ENCODE assay signal across 10 cellular contexts in genomic region chr1:51661081-51661518, GRCh38. TPM values are rescaled to one million over a fixed set of nuclear protein-coding genes. Genes with fewer than 3 reads are reported as not detected.
A peak's percentile ranks its signal among the peaks of the same experiment; 100 is the strongest.
DNase-seq lines count a peak whose midpoint lies in the region; ATAC-seq, FAIRE-seq and TF ChIP-seq lines count a peak whose summit lies in the region.
"Had no signal": no experiment of that assay in that cellular context is flagged by ENCODE, and none has a peak within 500 bp of the region (broad histone marks: within the 10 kb centered on the region; RNA-seq: fewer than 3 reads in every experiment).

No MANE protein-coding gene starts in this region.

- ATAC-seq in HG03139 (IDR thresholded peaks at IDR 0.05; ENCODE audit: unreplicated experiment) = no peak
- no peak for ATAC-seq in HG03280 (IDR thresholded peaks at IDR 0.05; ENCODE audit: unreplicated experiment)
- ATAC-seq: T-cell had no signal

- H3K27me3 Mint-ChIP-seq in astrocyte (ENCODE audit: low read depth, unreplicated experiment) = no peaks in the 10 kb centered on the region
- H3K27me3 Mint-ChIP-seq: T-cell had no signal

- peaks cover 48% of the 10 kb centered on the region for H3K4me1 Mint-ChIP-seq in astrocyte (ENCODE audit: low read depth, unreplicated experiment)

- no peak overlapping the region for H2AFZ ChIP-seq in astrocyte (ENCODE audit: low read depth, low read length)

- WGBS in stomach, 5 donors = 48 to 62% (median 51%) methylated on average over 3 of the region's 3 CpGs

- no peaks in the 10 kb centered on the region for H4K20me1 ChIP-seq in astrocyte (ENCODE audit: insufficient read depth, low read length)

- H3K9ac ChIP-seq in astrocyte (ENCODE audit: low read length) = peak overlapping the region; percentile 69

- H3K27ac ChIP-seq in HEK293 (ENCODE audit: extremely low read depth, low read depth, low read length) (no peak overlapping the region; the same call in 1 of the 2 replicates), astrocyte (ENCODE audit: low read depth, low read length) (peak overlapping the region; percentile 94), left ventricle myocardium inferior (replicated peaks) (peak overlapping the region; percentile 66), stomach (peak overlapping the region in 4 of 5 donors; percentile 0 to 53 (median 2))

- H3K27me3 ChIP-seq in astrocyte (ENCODE audit: insufficient read depth, low read length) (no peaks in the 10 kb centered on the region), left ventricle myocardium inferior (ENCODE audit: low read depth) (no peaks in the 10 kb centered on the region), stomach (no peaks in the 10 kb centered on the region)

- H3K4me3 ChIP-seq in HEK293 (ENCODE audit: low read depth, low read length) (no peak overlapping the region), astrocyte (ENCODE audit: insufficient read depth, low read depth, low read length) (peak overlapping the region; percentile 4), left ventricle myocardium inferior (peak overlapping the region; percentile 7), stomach (no peak overlapping the region)

- CTCF ChIA-PET in HEK293 (lab: Yijun Ruan, JAX) = interaction anchor here (0.9 kb wide), 1 partner anchor 15 kb away, joined by 4 read pairs; no protein-coding TSS in a partner anchor

- H3K9me3 Mint-ChIP-seq in astrocyte (ENCODE audit: unreplicated experiment) = no peaks in the 10 kb centered on the region
- H3K9me3 Mint-ChIP-seq: T-cell had no signal

- H3K4me2 ChIP-seq in astrocyte (ENCODE audit: low read length) = peak overlapping the region; percentile 73

- H3K36me3 Mint-ChIP-seq in astrocyte (ENCODE audit: low read depth, unreplicated experiment) = peaks cover 3% of the 10 kb centered on the region

- no peaks in the 10 kb centered on the region for H3K36me3 ChIP-seq in HEK293 (ENCODE audit: control insufficient read depth in 2 of 2, insufficient read depth in 1 of 2, low read length in 2 of 2)
- no peaks in the 10 kb centered on the region for H3K36me3 ChIP-seq in astrocyte (ENCODE audit: insufficient read depth, low read length)
- no peaks in the 10 kb centered on the region for H3K36me3 ChIP-seq in left ventricle myocardium inferior
- H3K36me3 ChIP-seq in stomach = peaks cover 0 to 6% (median under 1%) of the 10 kb centered on the region in 4 donors

- H3K27ac Mint-ChIP-seq in astrocyte (ENCODE audit: unreplicated experiment) = peak overlapping the region; percentile 91
- H3K27ac Mint-ChIP-seq: T-cell had no signal

- TF ChIP-seq CTCF in HEK293 (tag by site-specific recombination; IDR thresholded peaks at IDR 0.05) (no peak), astrocyte (IDR thresholded peaks at IDR 0.05; ENCODE audit: insufficient read depth, low read depth, low read length) (no peak), left ventricle myocardium inferior (IDR thresholded peaks at IDR 0.05; ENCODE audit: borderline replicate concordance) (no peak), stomach (IDR thresholded peaks at IDR 0.05) (no peak)

- TF ChIP-seq EP300 in stomach (IDR thresholded peaks at IDR 0.05) = no peak

- H3K4me3 Mint-ChIP-seq in astrocyte (ENCODE audit: unreplicated experiment) = peak overlapping the region; percentile 11
- H3K4me3 Mint-ChIP-seq: T-cell had no signal

- TF ChIP-seq POLR2A in stomach (IDR thresholded peaks at IDR 0.05) = no peak

- peaks cover 10% of the 10 kb centered on the region for H3K4me1 ChIP-seq in HEK293 (ENCODE audit: control insufficient read depth, insufficient read depth, low read length)
- peaks cover 40% of the 10 kb centered on the region for H3K4me1 ChIP-seq in astrocyte (ENCODE audit: insufficient read depth, low read length)
- H3K4me1 ChIP-seq in left ventricle myocardium inferior = peaks cover 80% of the 10 kb centered on the region
- peaks cover 12 to 49% (median 26%) of the 10 kb centered on the region in 4 donors for H3K4me1 ChIP-seq in stomach

- peaks cover 19% of the 10 kb centered on the region for H3K79me2 ChIP-seq in astrocyte (ENCODE audit: insufficient read depth, low read length)

- FAIRE-seq in astrocyte (lab: Jason Lieb, UNC) = peak; percentile 98
- FAIRE-seq: H1 had no signal

- DNase-seq in astrocyte (ENCODE audit: low read depth) (peak; percentile 97), left ventricle myocardium inferior (no peak), stomach (no peak), amygdala (lab: John Stamatoyannopoulos, UW) (no peak)
- DNase-seq in activated CD8-positive, alpha-beta memory T cell treated with anti-CD3 and anti-CD28 coated beads for 24 hours = no peak
- DNase-seq: T-cell had no signal

- intact Hi-C loops in left ventricle myocardium inferior (cut with micrococcal nuclease) = no loop called here
- intact Hi-C loops in stomach (cut with DNase I; ENCODE audit: low total_unique reads) = no loop called here

- POLR2A ChIA-PET in HEK293 (lab: Yijun Ruan, JAX) = interaction anchor here (0.6 to 1.3 kb wide), 4 partner anchors 13 to 106 kb away, joined by 3 to 4 read pairs (median 3); no protein-coding TSS in a partner anchor

- H3K9me3 ChIP-seq in HEK293 (ENCODE audit: control insufficient read depth, insufficient read depth, low read depth, low read length) = no peaks in the 10 kb centered on the region
- H3K9me3 ChIP-seq in astrocyte (ENCODE audit: insufficient read depth, low read depth, low read length) = no peaks in the 10 kb centered on the region
- H3K9me3 ChIP-seq in left ventricle myocardium inferior (replicated peaks) = no peaks in the 10 kb centered on the region
- H3K9me3 ChIP-seq in stomach = no peaks in the 10 kb centered on the region

TF ChIP-seq in HEK293, 187 proteins besides CTCF, POLR2A, EP300 and RAD21 (continues in another document):
- TF ChIP-seq SCRT1 (tag by site-specific recombination; IDR thresholded peaks at IDR 0.05; ENCODE audit: borderline replicate concordance) (no peak), ZSCAN30 (tag by site-specific recombination; IDR thresholded peaks at IDR 0.05) (no peak), ZBTB17 (tag by site-specific recombination; IDR thresholded peaks at IDR 0.05) (0 out of 2 replicates have a peak, but pooled peaks have one; percentile 40), ZNF280D (tag by site-specific recombination; IDR thresholded peaks at IDR 0.05) (no peak), WT1 (tag by site-specific recombination; IDR thresholded peaks at IDR 0.05) (peak; percentile 77), ZNF394 (tag by site-specific recombination; IDR thresholded peaks at IDR 0.05; ENCODE audit: borderline replicate concordance) (peak; percentile 46; the same call in 1 of the 2 replicates), OVOL3 (tag by site-specific recombination; IDR thresholded peaks at IDR 0.05) (no peak), ZNF521 (tag by site-specific recombination; IDR thresholded peaks at IDR 0.05) (no peak), ZNF112 (tag by site-specific recombination; IDR thresholded peaks at IDR 0.05) (no peak), PRDM10 (tag by site-specific recombination; IDR thresholded peaks at IDR 0.05) (0 out of 2 replicates have a peak, but pooled peaks have one; percentile 9)

RNA-seq across cellular contexts. Expression of gene OSBPL9, which starts 44.2 kb away (rescaled TPM):
- total RNA-seq in astrocyte = 115 and 117 TPM in 2 replicates
- total RNA-seq in left ventricle myocardium inferior = 55.8 TPM
- 100 to 1,000 TPM in 4 of 5 donors, 10 to 100 TPM in 1; 29.8 to 461 (median 202) TPM for total RNA-seq in stomach
- 10 to 100 TPM; 30.9 to 72.2 (median 52.2) TPM for polyA plus RNA-seq in stomach

Comparison
In these comparisons a context has a peak if more than half of its experiments do, and no peak if none do; other contexts are left out.
1. H3K4me3 ChIP-seq: peak in astrocyte (single experiment) and left ventricle myocardium inferior (single experiment); none in HEK293 (single experiment) and stomach (0 of 4).